ENCODE assay signal across 27 cellular contexts in genomic region chr4:175147233-175147632, GRCh38.
"Had no signal": no experiment of that assay in that cellular context is flagged by ENCODE, and none has a peak within 500 bp of the region (broad histone marks: within the 10 kb centered on the region; RNA-seq: fewer than 3 reads in every experiment).

No MANE protein-coding gene starts in this region.

- DNase-seq: naive thymus-derived CD4-positive, alpha-beta T cell; natural killer cell; occipital lobe; ovary; right cardiac atrium; right lobe of liver; sigmoid colon; small intestine; stimulated activated CD4-positive, alpha-beta T cell treated with anti-CD3 and anti-CD28 coated beads, Interleukin-15, amount 100 ng/mL, for 24 hours; stimulated activated CD4-positive, alpha-beta T cell treated with anti-CD3 and anti-CD28 coated beads, Interleukin-2, amount 100 ng/mL, for 24 hours; stimulated activated CD4-positive, alpha-beta T cell treated with anti-CD3 and anti-CD28 coated beads, Interleukin-2, amount 100 ng/mL, for 48 hours; stimulated activated CD4-positive, alpha-beta T cell treated with anti-CD3 and anti-CD28 coated beads, Interleukin-4, amount 100 ng/mL, for 24 hours; stimulated activated naive B cell treated with anti-CD40 and anti-IgM and Interleukin-4, amounts not matched to agents 10 μg/mL and 1 μg/mL and 100 μg/mL, for 72 hours; stimulated activated naive CD4-positive, alpha-beta T cell treated with Interleukin-2 at 50 U/mL for 16 hours; stomach; tibial artery; transverse colon had no signal

- H3K9me3 Mint-ChIP-seq: nephron, neural progenitor cell, type B pancreatic cell had no signal

- H3K4me2 ChIP-seq: neural progenitor cell had no signal

- H3K27ac Mint-ChIP-seq: naive thymus-derived CD4-positive, alpha-beta T cell; natural killer cell; nephron; neural progenitor cell; progenitor cell of endocrine pancreas; stimulated activated effector memory CD8-positive, alpha-beta T cell treated with anti-CD3 and anti-CD28 coated beads, Interleukin-12 subunit alpha, Interleukin-12 subunit beta, amount 100 ng/mL, for 72 hours; stimulated activated naive B cell treated with anti-CD40 and anti-IgM and Interleukin-4, amounts not matched to agents 10 μg/mL and 1 μg/mL and 100 μg/mL, for 72 hours; stimulated activated naive CD8-positive, alpha-beta T cell treated with anti-CD3 and anti-CD28 coated beads, Interleukin-15, Interleukin-2, amounts not matched to agents 100 ng/mL and 50 ng/mL, for 24 hours; type B pancreatic cell had no signal

- H3K9me3 ChIP-seq: ovary, psoas muscle, right lobe of liver, tibial artery, transverse colon, vagina had no signal

- H3K27ac ChIP-seq: neural progenitor cell, ovary, parathyroid adenoma, psoas muscle, right lobe of liver, sigmoid colon, stomach, tibial artery, transverse colon, vagina had no signal

- H3K4me1 Mint-ChIP-seq: naive thymus-derived CD4-positive, alpha-beta T cell; natural killer cell; nephron; neural progenitor cell; stimulated activated effector memory CD8-positive, alpha-beta T cell treated with anti-CD3 and anti-CD28 coated beads, Interleukin-12 subunit alpha, Interleukin-12 subunit beta, amount 100 ng/mL, for 72 hours; stimulated activated naive B cell treated with anti-CD40 and anti-IgM and Interleukin-4, amounts not matched to agents 10 μg/mL and 1 μg/mL and 100 μg/mL, for 72 hours had no signal

- H3K27me3 Mint-ChIP-seq: naive thymus-derived CD4-positive, alpha-beta T cell; progenitor cell of endocrine pancreas; stimulated activated naive B cell treated with anti-CD40 and anti-IgM and Interleukin-4, amounts not matched to agents 10 μg/mL and 1 μg/mL and 100 μg/mL, for 72 hours; stimulated activated naive CD8-positive, alpha-beta T cell treated with anti-CD3 and anti-CD28 coated beads, Interleukin-15, Interleukin-2, amounts not matched to agents 100 ng/mL and 50 ng/mL, for 24 hours; type B pancreatic cell had no signal

- H3K9ac ChIP-seq: neural progenitor cell, parathyroid adenoma had no signal

- H3K4me3 Mint-ChIP-seq: naive thymus-derived CD4-positive, alpha-beta T cell; natural killer cell; nephron; neural progenitor cell; stimulated activated effector memory CD8-positive, alpha-beta T cell treated with anti-CD3 and anti-CD28 coated beads, Interleukin-12 subunit alpha, Interleukin-12 subunit beta, amount 100 ng/mL, for 72 hours; stimulated activated naive B cell treated with anti-CD40 and anti-IgM and Interleukin-4, amounts not matched to agents 10 μg/mL and 1 μg/mL and 100 μg/mL, for 72 hours; stimulated activated naive CD8-positive, alpha-beta T cell treated with anti-CD3 and anti-CD28 coated beads, Interleukin-15, Interleukin-2, amounts not matched to agents 100 ng/mL and 50 ng/mL, for 24 hours; type B pancreatic cell had no signal

- H3K79me2 ChIP-seq: parathyroid adenoma had no signal

- H3K36me3 Mint-ChIP-seq: naive thymus-derived CD4-positive, alpha-beta T cell; neural progenitor cell; stimulated activated effector memory CD8-positive, alpha-beta T cell treated with anti-CD3 and anti-CD28 coated beads, Interleukin-12 subunit alpha, Interleukin-12 subunit beta, amount 100 ng/mL, for 72 hours; stimulated activated naive B cell treated with anti-CD40 and anti-IgM and Interleukin-4, amounts not matched to agents 10 μg/mL and 1 μg/mL and 100 μg/mL, for 72 hours; type B pancreatic cell had no signal

- ATAC-seq: naive thymus-derived CD4-positive, alpha-beta T cell; natural killer cell; psoas muscle; right cardiac atrium; right lobe of liver; stimulated activated effector memory CD8-positive, alpha-beta T cell treated with anti-CD3 and anti-CD28 coated beads, Interleukin-12 subunit alpha, Interleukin-12 subunit beta, amount 100 ng/mL, for 72 hours; stimulated activated naive B cell treated with anti-CD40 and anti-IgM and Interleukin-4, amounts not matched to agents 10 μg/mL and 1 μg/mL and 100 μg/mL, for 72 hours had no signal

- FAIRE-seq: small intestine, urothelium cell line had no signal

- H2AFZ ChIP-seq: neural progenitor cell, parathyroid adenoma had no signal

- H3K4me3 ChIP-seq: neural progenitor cell, ovary, psoas muscle, right lobe of liver, sigmoid colon, stomach, tibial artery, transverse colon, vagina had no signal

- H3K4me1 ChIP-seq: neural progenitor cell, parathyroid adenoma, psoas muscle, right lobe of liver, sigmoid colon, stomach, tibial artery, transverse colon, vagina had no signal

- H3K36me3 ChIP-seq: neural progenitor cell, ovary, right lobe of liver, sigmoid colon, stomach, tibial artery, transverse colon, vagina had no signal

- H3K27me3 ChIP-seq: neural progenitor cell, ovary, right lobe of liver, sigmoid colon, stomach, tibial artery, transverse colon, vagina had no signal
